In genomic region chr7:119172043-119172442, GRCh38 we compare ENCODE assay signal across 33 cellular contexts.
"Had no signal": no experiment of that assay in that cellular context is flagged by ENCODE, and none has a peak within 500 bp of the region (broad histone marks: within the 10 kb centered on the region; RNA-seq: fewer than 3 reads in every experiment).

No MANE protein-coding gene starts in this region.

- H3K27ac ChIP-seq: adrenal gland, ascending aorta, body of pancreas, brain microvascular endothelial cell, breast epithelium, cardiac muscle cell had no signal

- H3K4me3 ChIP-seq: adrenal gland, ascending aorta, body of pancreas, breast epithelium, cardiac muscle cell had no signal

- H3K4me1 ChIP-seq: adrenal gland, ascending aorta had no signal

- ATAC-seq: activated naive CD4-positive, alpha-beta T cell treated with anti-CD3 and anti-CD28 coated beads, Interleukin-2, amount 50 U/mL, for 72 hours; activated naive CD8-positive, alpha-beta T cell treated with anti-CD3 and anti-CD28 coated beads, Interleukin-2, amount 50 U/mL, for 24 hours; activated T-cell treated with anti-CD3 and anti-CD28 coated beads, Interleukin-2, amount 50 U/mL, for 4 hours; activated T-cell treated with anti-CD3 and anti-CD28 coated beads, Interleukin-2, amount 50 U/mL, for 72 hours; activated T-helper 17 cell treated with anti-CD3 and anti-CD28 coated beads, Interleukin-2, amount 50 U/mL, for 72 hours; body of pancreas had no signal

- DNase-seq: activated effector memory CD4-positive, alpha-beta T cell treated with anti-CD3 and anti-CD28 coated beads, Interleukin-2, amount 50 U/mL, for 16 hours; activated effector memory CD4-positive, alpha-beta T cell treated with Interleukin-2 at 50 U/mL for 16 hours; activated gamma-delta T cell; activated gamma-delta T cell treated with Interleukin-2 at 50 U/mL for 16 hours; activated naive CD4-positive, alpha-beta T cell; activated naive CD4-positive, alpha-beta T cell treated with anti-CD3 and anti-CD28 coated beads for 36 hours; activated naive CD4-positive, alpha-beta T cell treated with anti-CD3 and anti-CD28 coated beads, Interleukin-2, amount 10 ng/mL, durations not matched to agents 7 days and 5 days; activated naive CD4-positive, alpha-beta T cell treated with anti-CD3 and anti-CD28 coated beads, Interleukin-2, amount 50 U/mL, for 16 hours; activated naive CD4-positive, alpha-beta T cell treated with Interleukin-2 at 50 U/mL for 16 hours; activated naive CD8-positive, alpha-beta T cell treated with anti-CD3 and anti-CD28 coated beads for 36 hours; activated naive CD8-positive, alpha-beta T cell treated with anti-CD3 and anti-CD28 coated beads, Interleukin-2, amount 10 ng/mL, durations not matched to agents 7 days and 5 days; activated naive CD8-positive, alpha-beta T cell treated with anti-CD3 and anti-CD28 coated beads, Interleukin-2, amount 50 U/mL, for 24 hours; activated T-cell treated with anti-CD3 and anti-CD28 coated beads, Interleukin-2, amount 50 U/mL, for 24 hours; activated T-cell treated with anti-CD3 and anti-CD28 coated beads, Interleukin-2, amount 50 U/mL, for 4 hours; activated T-cell treated with anti-CD3 and anti-CD28 coated beads, Interleukin-2, amount 50 U/mL, for 48 hours; activated T-cell treated with anti-CD3 and anti-CD28 coated beads, Interleukin-2, amount 50 U/mL, for 72 hours; adrenal gland; amniotic stem cell; amygdala; anterior cingulate cortex; aorta; body of pancreas; brain microvascular endothelial cell; caudate nucleus; central memory CD4-positive, alpha-beta T cell; cerebellar nuclear complex had no signal

- H3K27me3 ChIP-seq: adrenal gland, ascending aorta, body of pancreas, brain microvascular endothelial cell, breast epithelium, cardiac muscle cell had no signal

- H3K9me3 ChIP-seq: body of pancreas had no signal

- FAIRE-seq: astrocyte, bronchial epithelial cell had no signal

- H3K36me3 ChIP-seq: adrenal gland, ascending aorta, brain microvascular endothelial cell, breast epithelium, cardiac muscle cell had no signal
